Comparison of ENCODE assay signal across 8 cellular contexts in genomic region chr16:67846063-67846319, GRCh38. TPM values are rescaled to one million over a fixed set of nuclear protein-coding genes. Genes with fewer than 3 reads are reported as not detected.
DNase-seq lines count a peak whose midpoint lies in the region; ATAC-seq and TF ChIP-seq lines count a peak whose summit lies in the region.

No MANE protein-coding gene starts in this region.

- peak overlapping the region; percentile 99 for H3K27ac Mint-ChIP-seq in nephron progenitor cell

- H3K4me2 ChIP-seq in BLaER1, result peak overlapping the region; percentile 95

- no peaks in the 10 kb centered on the region for H3K9me3 Mint-ChIP-seq in nephron progenitor cell

- H3K36me3 ChIP-seq in BLaER1, result peaks cover 25% of the 10 kb centered on the region
- H3K36me3 ChIP-seq in MG63, result peaks cover 12% of the 10 kb centered on the region

- H3K36me3 Mint-ChIP-seq in nephron progenitor cell (ENCODE audit: low read depth), result peaks cover 16% of the 10 kb centered on the region

- no peak for TF ChIP-seq CTCF in nephron progenitor cell (IDR thresholded peaks at IDR 0.05)

- H3K27me3 ChIP-seq in BLaER1, result no peaks in the 10 kb centered on the region
- no peaks in the 10 kb centered on the region for H3K27me3 ChIP-seq in MG63

- H3K4me1 Mint-ChIP-seq in nephron progenitor cell, result peaks cover 56% of the 10 kb centered on the region

- no peaks in the 10 kb centered on the region for H3K27me3 Mint-ChIP-seq in nephron progenitor cell (ENCODE audit: low read depth, poor library complexity)

- peaks cover 72% of the 10 kb centered on the region for H4K20me1 ChIP-seq in BLaER1

- ATAC-seq in GM21576 (IDR thresholded peaks at IDR 0.05; ENCODE audit: unreplicated experiment), result no peak

- DNase-seq in MG63 (no peak), dermis blood vessel endothelial cell (peak; percentile 12), nephron progenitor cell (no peak), AG08396 (ENCODE audit: low spot score) (no peak)
- DNase-seq in stimulated activated CD4-positive, alpha-beta T cell treated with anti-CD3 and anti-CD28 coated beads, Interleukin-4, amount 100 ng/mL, for 24 hours, result no peak
- DNase-seq in effector CD8-positive, alpha-beta T cell (lab: John Stamatoyannopoulos, UW), result no peak

- H3K9me3 ChIP-seq in BLaER1 (no peaks in the 10 kb centered on the region), MG63 (no peaks in the 10 kb centered on the region)

- peak overlapping the region; percentile 99 for H3K9ac ChIP-seq in BLaER1

- H3K4me3 ChIP-seq in BLaER1, result peak overlapping the region; percentile 100
- H3K4me3 ChIP-seq in MG63, result peak overlapping the region; percentile 78

- H3K4me3 Mint-ChIP-seq in nephron progenitor cell, result peak overlapping the region; percentile 93

- H3K27ac ChIP-seq in BLaER1, result peak overlapping the region; percentile 96

- peaks cover 56% of the 10 kb centered on the region for H3K4me1 ChIP-seq in BLaER1

RNA-seq across cellular contexts. Expression of gene NUTF2, which starts 0.7 kb away (rescaled TPM):
- total RNA-seq in MG63 (2014; rRNA removed; shearing (Covaris generic); ENCODE audit: low replicate concordance), result 55.9 and 178 TPM in 2 replicates
- total RNA-seq in dermis blood vessel endothelial cell, result 176 and 260 TPM in 2 replicates

RNA-seq across cellular contexts. Expression of gene CENPT, which starts 1.5 kb away (rescaled TPM):
- 20.4 and 27.4 TPM in 2 replicates for total RNA-seq in MG63 (2014; rRNA removed; shearing (Covaris generic); ENCODE audit: low replicate concordance)
- 21.7 and 30.0 TPM in 2 replicates for total RNA-seq in dermis blood vessel endothelial cell

RNA-seq across cellular contexts. Expression of gene THAP11, which starts 3.9 kb away (rescaled TPM):
- 37.2 and 42.9 TPM in 2 replicates for total RNA-seq in MG63 (2014; rRNA removed; shearing (Covaris generic); ENCODE audit: low replicate concordance)
- 62.3 and 64.0 TPM in 2 replicates for total RNA-seq in dermis blood vessel endothelial cell

RNA-seq across cellular contexts. Expression of gene EDC4, which starts 26.9 kb away (rescaled TPM):
- total RNA-seq in MG63 (2014; rRNA removed; shearing (Covaris generic); ENCODE audit: low replicate concordance), result 19.8 and 38.6 TPM in 2 replicates
- total RNA-seq in dermis blood vessel endothelial cell, result 58.2 and 85.1 TPM in 2 replicates

RNA-seq across cellular contexts. Expression of gene NRN1L, which starts 38.7 kb away (rescaled TPM):
- total RNA-seq in MG63 (2014; rRNA removed; shearing (Covaris generic); ENCODE audit: low replicate concordance), result not detected in 2 replicates
- total RNA-seq in dermis blood vessel endothelial cell, result 0.14 and 0.51 TPM in 2 replicates
